11 cellular contexts compared by ENCODE assay signal in genomic region chr13:23776698-23777570, GRCh38.
DNase-seq lines count a peak whose midpoint lies in the region; ATAC-seq and TF ChIP-seq lines count a peak whose summit lies in the region.
"Had no signal": no experiment of that assay in that cellular context is flagged by ENCODE, and none has a peak within 500 bp of the region (broad histone marks: within the 10 kb centered on the region; RNA-seq: fewer than 3 reads in every experiment).

No MANE protein-coding gene starts in this region.

- TF ChIP-seq CTCF in smooth muscle cell (IDR thresholded peaks at IDR 0.05; ENCODE audit: borderline replicate concordance, insufficient read depth, poor library complexity, severe bottlenecking): no peak

- no peak overlapping the region for H3K27ac Mint-ChIP-seq in stimulated activated naive B cell treated with anti-CD40 and anti-IgM and Interleukin-4, amounts not matched to agents 10 μg/mL and 1 μg/mL and 100 μg/mL, for 72 hours

- H3F3A ChIP-seq in smooth muscle cell (ENCODE audit: low read depth): no peaks in the 10 kb centered on the region

- H3K79me2 ChIP-seq in smooth muscle cell (ENCODE audit: low read depth): no peaks in the 10 kb centered on the region

- H3K4me1 Mint-ChIP-seq in stimulated activated naive B cell treated with anti-CD40 and anti-IgM and Interleukin-4, amounts not matched to agents 10 μg/mL and 1 μg/mL and 100 μg/mL, for 72 hours: peaks cover 21 to 31% of the 10 kb centered on the region in 2 donors

- H3K36me3 Mint-ChIP-seq in stimulated activated naive B cell treated with anti-CD40 and anti-IgM and Interleukin-4, amounts not matched to agents 10 μg/mL and 1 μg/mL and 100 μg/mL, for 72 hours: peaks cover 32 to 33% of the 10 kb centered on the region in 2 donors

- peak overlapping the region; percentile 3 to 37 for H3K4me3 Mint-ChIP-seq in stimulated activated naive B cell treated with anti-CD40 and anti-IgM and Interleukin-4, amounts not matched to agents 10 μg/mL and 1 μg/mL and 100 μg/mL, for 72 hours

- H3K9me3 Mint-ChIP-seq in stimulated activated naive B cell treated with anti-CD40 and anti-IgM and Interleukin-4, amounts not matched to agents 10 μg/mL and 1 μg/mL and 100 μg/mL, for 72 hours: peaks cover 4 to 5% of the 10 kb centered on the region in 2 donors

- ATAC-seq in HG02678 (IDR thresholded peaks at IDR 0.05; ENCODE audit: unreplicated experiment): peak; percentile 96
- ATAC-seq in HG03469 (IDR thresholded peaks at IDR 0.05; ENCODE audit: unreplicated experiment): peak; percentile 90
- peak; percentile 100 for ATAC-seq in stimulated activated naive B cell treated with anti-CD40 and anti-IgM and Interleukin-4, amounts not matched to agents 10 μg/mL and 1 μg/mL and 100 μg/mL, for 72 hours (replicated peaks)

- no peak overlapping the region for H3K4me2 ChIP-seq in smooth muscle cell

- H3K36me3 ChIP-seq in smooth muscle cell (ENCODE audit: low read depth): no peaks in the 10 kb centered on the region

- H3K27me3 Mint-ChIP-seq in stimulated activated naive B cell treated with anti-CD40 and anti-IgM and Interleukin-4, amounts not matched to agents 10 μg/mL and 1 μg/mL and 100 μg/mL, for 72 hours: peaks cover 42 to 69% of the 10 kb centered on the region in 2 donors

- no peak overlapping the region for H3K9ac ChIP-seq in smooth muscle cell (ENCODE audit: low read depth)

- WGBS in smooth muscle cell (ENCODE audit: low lambda C conversion rate): 85% methylated on average over 3 of the region's 3 CpGs

- no peaks in the 10 kb centered on the region for H3K4me1 ChIP-seq in smooth muscle cell (ENCODE audit: low read depth)

- DNase-seq in SIG-M5 treated with dmso at 0.1 percent for 504 hours (lab: John Stamatoyannopoulos, UW; ENCODE audit: unreplicated experiment) (peak; percentile 37), SIG-M5 (lab: John Stamatoyannopoulos, UW) (no peak), NCI-H1105 treated with DMSO at 0.1 percent for 48 hours (lab: John Stamatoyannopoulos, UW) (no peak), smooth muscle cell (lab: John Stamatoyannopoulos, UW; ENCODE audit: unreplicated experiment) (no peak), GF-D8 (lab: John Stamatoyannopoulos, UW) (no peak)
- DNase-seq in stimulated activated naive B cell treated with anti-CD40 and anti-IgM and Interleukin-4, amounts not matched to agents 10 μg/mL and 1 μg/mL and 100 μg/mL, for 72 hours: no peak
- DNase-seq: central memory CD4-positive, alpha-beta T cell; stimulated activated naive CD4-positive, alpha-beta T cell had no signal

- H3K27me3 ChIP-seq in smooth muscle cell (ENCODE audit: low read depth): no peaks in the 10 kb centered on the region

- H3K27ac ChIP-seq in smooth muscle cell (ENCODE audit: low read depth): no peak overlapping the region
- H3K27ac ChIP-seq: 22Rv1 had no signal

- H3K9me3 ChIP-seq in smooth muscle cell (replicated peaks; ENCODE audit: low read depth): no peaks in the 10 kb centered on the region

- H3K4me3 ChIP-seq in smooth muscle cell: no peak overlapping the region

- no peaks in the 10 kb centered on the region for H4K20me1 ChIP-seq in smooth muscle cell (ENCODE audit: low read depth)

- H2AFZ ChIP-seq in smooth muscle cell (ENCODE audit: low read depth): no peak overlapping the region
